Comparison of ENCODE assay signal across 8 cellular contexts in genomic region chr10:89332718-89333281, GRCh38. TPM values are rescaled to one million over a fixed set of nuclear protein-coding genes. Genes with fewer than 3 reads are reported as not detected.
DNase-seq lines count a peak whose midpoint lies in the region; ATAC-seq and TF ChIP-seq lines count a peak whose summit lies in the region.

No MANE protein-coding gene starts in this region.

- H3K4me2 ChIP-seq in Karpas-422 (ENCODE audit: low read depth, low read length, poor library complexity, severe bottlenecking) = peak overlapping the region; percentile 61

- peak overlapping the region; percentile 38 for H3K9ac ChIP-seq in Karpas-422 (ENCODE audit: low read length)

- H3K27me3 ChIP-seq in Karpas-422 (ENCODE audit: low read length) = no peaks in the 10 kb centered on the region

- H3K36me3 Mint-ChIP-seq in chondrocyte (ENCODE audit: low read depth) (no peaks in the 10 kb centered on the region), natural killer cell (peaks cover 6% of the 10 kb centered on the region)

- intact Hi-C loops in natural killer cell (cut with micrococcal nuclease) = loop anchor here (1.0 kb wide), 1 partner anchor 82 kb away; the partner anchor contains the start of gene IFIT5

- H3K27me3 Mint-ChIP-seq in chondrocyte (ENCODE audit: low read depth) (no peaks in the 10 kb centered on the region), natural killer cell (ENCODE audit: low read depth in 2 of 2) (peaks cover 0 to 10% of the 10 kb centered on the region in 2 donors)

- H3K79me2 ChIP-seq in Karpas-422 (ENCODE audit: low read length) = no peaks in the 10 kb centered on the region

- H3K9me2 ChIP-seq in Karpas-422 (replicated peaks; ENCODE audit: insufficient read depth, low read length) = no peaks in the 10 kb centered on the region

- peak; percentile 35 for ATAC-seq in GM19324 (IDR thresholded peaks at IDR 0.05; ENCODE audit: low FRiP score, unreplicated experiment)
- peak in 1 of 3 donors; percentile 31 for ATAC-seq in natural killer cell
- no peak for ATAC-seq in GM21367 (IDR thresholded peaks at IDR 0.05; ENCODE audit: unreplicated experiment)

- H4K20me1 ChIP-seq in Karpas-422 (ENCODE audit: insufficient read depth, low read depth, low read length) = no peaks in the 10 kb centered on the region

- H3K9me3 Mint-ChIP-seq in chondrocyte (ENCODE audit: low read depth) (no peaks in the 10 kb centered on the region), natural killer cell (no peaks in the 10 kb centered on the region)

- H3K4me1 ChIP-seq in Karpas-422 (ENCODE audit: low read length) = peaks cover 17% of the 10 kb centered on the region

- peak overlapping the region; percentile 55; the same call in 1 of the 2 replicates for H3K4me3 ChIP-seq in Karpas-422 (ENCODE audit: low read length)

- H3K4me1 Mint-ChIP-seq in chondrocyte (ENCODE audit: low read depth) (peaks cover 46% of the 10 kb centered on the region), natural killer cell (peaks cover 59 to 65% of the 10 kb centered on the region in 2 donors)

- no peak overlapping the region for H3K27ac ChIP-seq in Karpas-422 (ENCODE audit: low read length)

- H3K4me3 Mint-ChIP-seq in chondrocyte (ENCODE audit: unreplicated experiment) = peak overlapping the region; percentile 65
- H3K4me3 Mint-ChIP-seq in natural killer cell = peak overlapping the region; percentile 90

- no peaks in the 10 kb centered on the region for H3K36me3 ChIP-seq in Karpas-422 (ENCODE audit: insufficient read depth, low read length)

- TF ChIP-seq CTCF in chondrocyte (IDR thresholded peaks at IDR 0.05) (no peak), natural killer cell (IDR thresholded peaks at IDR 0.05) (no peak)

- H3K27ac Mint-ChIP-seq in chondrocyte (ENCODE audit: unreplicated experiment) (peak overlapping the region; percentile 96), natural killer cell (peak overlapping the region; percentile 92 to 96)

- no peak for DNase-seq in Karpas-422
- no peak for DNase-seq in chondrocyte (ENCODE audit: low spot score)
- DNase-seq in natural killer cell = no peak
- DNase-seq in stimulated activated CD4-positive, alpha-beta T cell treated with anti-CD3 and anti-CD28 coated beads, Interleukin-12 subunit alpha, Interleukin-12 subunit beta, amount 100 ng/mL, for 4 hours = no peak
- DNase-seq in NCI-H146 treated with DMSO at 0.1 percent for 48 hours (lab: John Stamatoyannopoulos, UW; ENCODE audit: unreplicated experiment) = no peak
- no peak for DNase-seq in NCI-H1436 treated with DMSO at 0.1 percent for 48 hours (lab: John Stamatoyannopoulos, UW)

- peak overlapping the region; percentile 67; the same call in 1 of the 2 replicates for H2AFZ ChIP-seq in Karpas-422 (ENCODE audit: low read length)

- no peaks in the 10 kb centered on the region for H3K9me3 ChIP-seq in Karpas-422 (ENCODE audit: low read length)

RNA-seq across cellular contexts. Expression of gene IFIT3, which starts 5.0 kb away (rescaled TPM):
- total RNA-seq in Karpas-422 (2014; rRNA removed; shearing (Covaris generic); ENCODE audit: low replicate concordance) = 1.0 and 1.4 TPM in 2 replicates
- total RNA-seq in chondrocyte (6.0 to 7.4 TPM (median 6.9 TPM) in 3 replicates), natural killer cell (10 to 100 TPM; 12.0 to 31.7 (median 12.2) TPM)

RNA-seq across cellular contexts. Expression of gene IFIT2, which starts 31.0 kb away (rescaled TPM):
- 0.75 and 0.97 TPM in 2 replicates for total RNA-seq in Karpas-422 (2014; rRNA removed; shearing (Covaris generic); ENCODE audit: low replicate concordance)
- total RNA-seq in chondrocyte (3.0 to 3.8 TPM (median 3.3 TPM) in 3 replicates), natural killer cell (100 to 1,000 TPM in 1 of 3 donors, 10 to 100 TPM in 2; 21.8 to 103 (median 34.9) TPM)

RNA-seq across cellular contexts. Expression of gene IFIT1B, which starts 45.1 kb away (rescaled TPM):
- total RNA-seq in Karpas-422 (2014; rRNA removed; shearing (Covaris generic); ENCODE audit: low replicate concordance) = 0.78 TPM in 1 of 2 replicates, not detected in the other
- total RNA-seq in chondrocyte (not detected in 3 replicates), natural killer cell (not detected)

RNA-seq across cellular contexts. Expression of gene IFIT1, which starts 59.6 kb away (rescaled TPM):
- total RNA-seq in Karpas-422 (2014; rRNA removed; shearing (Covaris generic); ENCODE audit: low replicate concordance) = 0.18 and 0.30 TPM in 2 replicates
- 2.0 to 4.4 TPM (median 2.0 TPM) in 3 replicates for total RNA-seq in chondrocyte
- 1 to 10 TPM; 1.0 to 4.9 (median 2.7) TPM for total RNA-seq in natural killer cell
